ENCODE assay signal across 21 cellular contexts in the genomic region with DNA sequence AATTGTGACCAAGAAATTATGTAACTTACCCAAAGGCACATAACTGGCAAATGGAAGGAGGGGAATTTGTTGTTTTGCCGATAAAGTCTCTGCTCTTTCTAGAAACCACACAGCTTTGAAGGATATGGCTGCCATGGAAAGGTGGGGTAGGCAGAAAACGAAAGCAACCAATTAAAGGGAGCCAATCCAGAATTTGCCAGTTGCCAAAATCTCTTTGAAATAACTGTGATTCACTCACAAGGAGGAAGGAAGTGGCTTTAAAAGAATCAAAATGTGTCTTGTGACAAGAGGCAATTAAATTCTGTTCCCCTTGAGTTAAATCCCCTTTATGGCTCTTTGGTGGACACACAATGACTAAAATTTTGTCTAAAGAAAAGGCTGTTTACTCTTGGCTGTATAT.
DNase-seq lines count a peak whose midpoint lies in the region; ATAC-seq, FAIRE-seq and TF ChIP-seq lines count a peak whose summit lies in the region.
"Had no signal": no experiment of that assay in that cellular context is flagged by ENCODE, and none has a peak within 500 bp of the region (broad histone marks: within the 10 kb centered on the region; RNA-seq: fewer than 3 reads in every experiment).

No MANE protein-coding gene starts in this region.

- H3K79me2 ChIP-seq in GM23338 (replicated peaks; ENCODE audit: insufficient read depth) (no peaks in the 10 kb centered on the region), keratinocyte (ENCODE audit: control insufficient read depth, insufficient read depth, low read length) (no peaks in the 10 kb centered on the region)

- H3K36me3 Mint-ChIP-seq in GM23338 (ENCODE audit: low read depth), result no peaks in the 10 kb centered on the region
- no peaks in the 10 kb centered on the region for H3K36me3 Mint-ChIP-seq in chondrocyte (ENCODE audit: low read depth)
- no peaks in the 10 kb centered on the region for H3K36me3 Mint-ChIP-seq in type B pancreatic cell
- H3K36me3 Mint-ChIP-seq: CD8-positive, alpha-beta memory T cell; stimulated activated naive B cell treated with anti-CD40 and anti-IgM and Interleukin-4, amounts not matched to agents 10 μg/mL and 1 μg/mL and 100 μg/mL, for 72 hours had no signal

- H3K4me3 Mint-ChIP-seq in GM23338, result no peak overlapping the region
- H3K4me3 Mint-ChIP-seq in chondrocyte (ENCODE audit: unreplicated experiment), result no peak overlapping the region
- H3K4me3 Mint-ChIP-seq in type B pancreatic cell, result no peak overlapping the region
- H3K4me3 Mint-ChIP-seq: CD8-positive, alpha-beta memory T cell; stimulated activated naive B cell treated with anti-CD40 and anti-IgM and Interleukin-4, amounts not matched to agents 10 μg/mL and 1 μg/mL and 100 μg/mL, for 72 hours had no signal

- H3K9me2 ChIP-seq in GM23338 (ENCODE audit: insufficient read depth), result 0 out of 2 replicates have a peak, but pooled peaks cover 3% of the 10 kb centered on the region

- FAIRE-seq in keratinocyte (lab: Jason Lieb, UNC), result no peak
- FAIRE-seq: G401.6, HTR-8/SVneo had no signal

- H3K27me3 ChIP-seq in GM23338 (ENCODE audit: insufficient read depth), result no peaks in the 10 kb centered on the region
- H3K27me3 ChIP-seq in keratinocyte (ENCODE audit: control insufficient read depth, extremely low read depth, insufficient read depth, low read length), result no peaks in the 10 kb centered on the region
- H3K27me3 ChIP-seq: MG63, SJCRH30, transverse colon had no signal

- H3K27me3 Mint-ChIP-seq in GM23338 (ENCODE audit: insufficient read depth, low read depth, poor library complexity), result peaks cover 3% of the 10 kb centered on the region
- no peaks in the 10 kb centered on the region for H3K27me3 Mint-ChIP-seq in chondrocyte (ENCODE audit: low read depth)
- no peaks in the 10 kb centered on the region for H3K27me3 Mint-ChIP-seq in type B pancreatic cell

- H3K9me1 ChIP-seq in keratinocyte (ENCODE audit: control insufficient read depth, extremely low read depth, insufficient read depth, low read length), result no peaks in the 10 kb centered on the region

- H3K4me3 ChIP-seq in GM23338 (no peak overlapping the region), keratinocyte (ENCODE audit: control insufficient read depth in 2 of 3, extremely low read depth in 1 of 3, insufficient read depth in 2 of 3, low read depth in 1 of 3, low read length in 3 of 3) (no peak overlapping the region)
- H3K4me3 ChIP-seq: MG63, SJCRH30, transverse colon had no signal

- H4K20me1 ChIP-seq in GM23338 (replicated peaks; ENCODE audit: insufficient read depth) (no peaks in the 10 kb centered on the region), keratinocyte (ENCODE audit: control insufficient read depth, extremely low read depth, insufficient read depth, low read length) (no peaks in the 10 kb centered on the region)

- no peaks in the 10 kb centered on the region for H3F3A ChIP-seq in GM23338 (replicated peaks; ENCODE audit: low read depth)

- H2AFZ ChIP-seq in GM23338 (peak overlapping the region; percentile 8; the same call in 1 of the 2 replicates), keratinocyte (ENCODE audit: control insufficient read depth, low read length) (peak overlapping the region; percentile 55)

- ATAC-seq in GM23338, result no peak
- ATAC-seq: activated CD4-positive, CD25-positive, alpha-beta regulatory T cell treated with anti-CD3 and anti-CD28 coated beads, Interleukin-2, amount 50 U/mL, for 24 hours; left cardiac atrium; stimulated activated naive B cell treated with anti-CD40 and anti-IgM and Interleukin-4, amounts not matched to agents 10 μg/mL and 1 μg/mL and 100 μg/mL, for 72 hours had no signal

- TF ChIP-seq CTCF in GM23338 (conservative IDR thresholded peaks at IDR 0.05; ENCODE audit: low read depth in 2 of 2) (no peak), keratinocyte (optimal IDR thresholded peaks at IDR 0.05 in 1 of 3, IDR thresholded peaks at IDR 0.05 in 1 of 3, conservative IDR thresholded peaks at IDR 0.05 in 1 of 3; ENCODE audit: extremely low read depth in 1 of 3, insufficient read depth in 2 of 3, low read length in 3 of 3) (no peak), chondrocyte (IDR thresholded peaks at IDR 0.05) (no peak), type B pancreatic cell (conservative IDR thresholded peaks at IDR 0.05) (no peak)

- H3K9me3 Mint-ChIP-seq in GM23338 (no peaks in the 10 kb centered on the region), chondrocyte (ENCODE audit: low read depth) (no peaks in the 10 kb centered on the region), type B pancreatic cell (no peaks in the 10 kb centered on the region)
- H3K9me3 Mint-ChIP-seq: CD8-positive, alpha-beta memory T cell; stimulated activated naive B cell treated with anti-CD40 and anti-IgM and Interleukin-4, amounts not matched to agents 10 μg/mL and 1 μg/mL and 100 μg/mL, for 72 hours had no signal

- H3K9me3 ChIP-seq in keratinocyte (ENCODE audit: control insufficient read depth, low read depth, low read length), result no peaks in the 10 kb centered on the region
- H3K9me3 ChIP-seq: MG63, SJCRH30, transverse colon had no signal

- no peak overlapping the region for H3K27ac ChIP-seq in GM23338 (ENCODE audit: low read depth)
- H3K27ac ChIP-seq in keratinocyte (ENCODE audit: control insufficient read depth, insufficient read depth, low read length), result no peak overlapping the region
- H3K27ac ChIP-seq: 22Rv1, SJCRH30, transverse colon had no signal

- H3K4me1 Mint-ChIP-seq in GM23338 (no peaks in the 10 kb centered on the region), chondrocyte (ENCODE audit: low read depth) (no peaks in the 10 kb centered on the region), type B pancreatic cell (ENCODE audit: unreplicated experiment) (peaks cover 8% of the 10 kb centered on the region)
- H3K4me1 Mint-ChIP-seq: CD8-positive, alpha-beta memory T cell; stimulated activated naive B cell treated with anti-CD40 and anti-IgM and Interleukin-4, amounts not matched to agents 10 μg/mL and 1 μg/mL and 100 μg/mL, for 72 hours had no signal

- H3K36me3 ChIP-seq in GM23338 (ENCODE audit: insufficient read depth) (no peaks in the 10 kb centered on the region), keratinocyte (ENCODE audit: control insufficient read depth in 2 of 2, extremely low read depth in 1 of 2, insufficient read depth in 2 of 2, low read length in 2 of 2) (no peaks in the 10 kb centered on the region)
- H3K36me3 ChIP-seq: MG63, SJCRH30, transverse colon had no signal

- no peaks in the 10 kb centered on the region for H3K4me1 ChIP-seq in GM23338 (ENCODE audit: insufficient read depth)
- H3K4me1 ChIP-seq in keratinocyte (ENCODE audit: control insufficient read depth, extremely low read depth, insufficient read depth, low read length), result no peaks in the 10 kb centered on the region
- H3K4me1 ChIP-seq: SJCRH30, transverse colon had no signal

- no peak overlapping the region for H3K9ac ChIP-seq in keratinocyte (ENCODE audit: control insufficient read depth, extremely low read depth, insufficient read depth, low read length)

- H3K27ac Mint-ChIP-seq in GM23338, result no peak overlapping the region
- no peak overlapping the region for H3K27ac Mint-ChIP-seq in chondrocyte (ENCODE audit: unreplicated experiment)
- H3K27ac Mint-ChIP-seq in type B pancreatic cell, result no peak overlapping the region
- H3K27ac Mint-ChIP-seq: CD8-positive, alpha-beta memory T cell; stimulated activated naive B cell treated with anti-CD40 and anti-IgM and Interleukin-4, amounts not matched to agents 10 μg/mL and 1 μg/mL and 100 μg/mL, for 72 hours had no signal

- dilution Hi-C loops in keratinocyte (cut with MboI; ENCODE audit: extremely low pct_ligation_motif_present, low sequenced_read_pairs), result no loop called here

- H3K4me2 ChIP-seq in GM23338 (no peak overlapping the region), keratinocyte (ENCODE audit: control insufficient read depth, extremely low read depth, insufficient read depth, low read depth, low read length) (peak overlapping the region; percentile 17)

- DNase-seq in NCI-H2029 treated with DMSO at 0.1 percent for 48 hours (lab: John Stamatoyannopoulos, UW) (peak; percentile 7), NCI-H2029 (lab: John Stamatoyannopoulos, UW) (no peak), GM23338 (ENCODE audit: low spot score) (no peak), NOMO-1 treated with dmso at 0.1 percent for 144 hours (lab: John Stamatoyannopoulos, UW; ENCODE audit: unreplicated experiment) (peak; percentile 79), keratinocyte (ENCODE audit: low read depth, low spot score) (no peak), chondrocyte (ENCODE audit: low spot score) (no peak), SHP77 (lab: John Stamatoyannopoulos, UW) (no peak), type B pancreatic cell (ENCODE audit: extremely low spot score, unreplicated experiment) (no peak)
- DNase-seq: CD8-positive, alpha-beta memory T cell; cerebellar nuclear complex; left cardiac atrium; MG63; NCI-H2081 treated with DMSO at 0.1 percent for 48 hours; retina; SJCRH30; stimulated activated naive B cell treated with anti-CD40 and anti-IgM and Interleukin-4, amounts not matched to agents 10 μg/mL and 1 μg/mL and 100 μg/mL, for 72 hours; transverse colon had no signal

TF ChIP-seq in GM23338, 12 proteins besides CTCF, POLR2A, EP300 and RAD21 (continues in another document):
- TF ChIP-seq EZH2 (IDR thresholded peaks at IDR 0.05; ENCODE audit: low read depth, unreplicated experiment), result no peak

Comparison
In these comparisons a context has a peak if more than half of its experiments do, and no peak if none do; other contexts are left out.
1. DNase-seq: peak in NCI-H2029 treated with DMSO at 0.1 percent for 48 hours (single experiment) and NOMO-1 treated with dmso at 0.1 percent for 144 hours (single experiment); none in NCI-H2029 (single experiment), GM23338 (single experiment), keratinocyte (single experiment), chondrocyte (single experiment), SHP77 (0 of 2) and type B pancreatic cell (single experiment).